1 cellular context compared by ENCODE assay signal in the genomic region with DNA sequence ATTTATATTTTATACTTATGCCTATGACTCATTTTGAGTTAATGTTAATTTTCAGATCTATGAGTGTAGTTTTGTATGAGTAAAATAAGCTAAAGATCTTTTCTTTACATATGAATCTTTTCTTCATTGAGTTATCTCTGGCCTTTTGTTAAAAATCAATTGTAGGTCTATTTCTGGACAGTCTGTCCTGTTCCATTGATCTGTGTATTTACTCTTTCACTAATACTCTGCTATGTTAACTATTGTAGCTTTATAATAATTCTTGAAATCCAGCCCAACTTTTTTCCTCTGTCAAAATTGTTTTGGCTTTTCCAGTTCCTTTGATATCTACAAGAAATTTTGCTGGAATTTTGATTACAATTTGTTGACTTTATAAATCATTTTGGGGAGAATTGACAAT.
TF ChIP-seq lines count a peak whose summit lies in the region.

No MANE protein-coding gene starts in this region.

TF ChIP-seq in HepG2, 621 proteins besides CTCF, POLR2A, EP300 and RAD21:
- TF ChIP-seq ZNF251 (CRISPR knock-in tag; IDR thresholded peaks at IDR 0.05): no peak
- no peak for TF ChIP-seq ZNF883 (CRISPR knock-in tag; IDR thresholded peaks at IDR 0.05; ENCODE audit: not compliant biosample characterization)
- no peak for TF ChIP-seq ZNF878 (CRISPR knock-in tag; IDR thresholded peaks at IDR 0.05)
- no peak for TF ChIP-seq ZNF382 (CRISPR knock-in tag; IDR thresholded peaks at IDR 0.05; ENCODE audit: borderline replicate concordance)
- TF ChIP-seq RBFOX2 (IDR thresholded peaks at IDR 0.05; ENCODE audit: low read depth, low read length): no peak
- no peak for TF ChIP-seq ZIK1 (CRISPR knock-in tag; IDR thresholded peaks at IDR 0.05; ENCODE audit: borderline replicate concordance, low read depth)
- TF ChIP-seq ZNF101 (CRISPR knock-in tag; IDR thresholded peaks at IDR 0.05; ENCODE audit: borderline replicate concordance, low read depth): no peak
- TF ChIP-seq, protein P1, sequence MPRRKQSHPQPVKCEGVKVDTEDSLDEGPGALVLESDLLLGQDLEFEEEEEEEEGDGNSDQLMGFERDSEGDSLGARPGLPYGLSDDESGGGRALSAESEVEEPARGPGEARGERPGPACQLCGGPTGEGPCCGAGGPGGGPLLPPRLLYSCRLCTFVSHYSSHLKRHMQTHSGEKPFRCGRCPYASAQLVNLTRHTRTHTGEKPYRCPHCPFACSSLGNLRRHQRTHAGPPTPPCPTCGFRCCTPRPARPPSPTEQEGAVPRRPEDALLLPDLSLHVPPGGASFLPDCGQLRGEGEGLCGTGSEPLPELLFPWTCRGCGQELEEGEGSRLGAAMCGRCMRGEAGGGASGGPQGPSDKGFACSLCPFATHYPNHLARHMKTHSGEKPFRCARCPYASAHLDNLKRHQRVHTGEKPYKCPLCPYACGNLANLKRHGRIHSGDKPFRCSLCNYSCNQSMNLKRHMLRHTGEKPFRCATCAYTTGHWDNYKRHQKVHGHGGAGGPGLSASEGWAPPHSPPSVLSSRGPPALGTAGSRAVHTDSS (CRISPR knock-in tag; conservative IDR thresholded peaks at IDR 0.05): no peak
- no peak for TF ChIP-seq POGZ (CRISPR knock-in tag; IDR thresholded peaks at IDR 0.05)
- no peak for TF ChIP-seq STAG1 (CRISPR knock-in tag; IDR thresholded peaks at IDR 0.05)
- TF ChIP-seq ZNF781 (CRISPR knock-in tag; IDR thresholded peaks at IDR 0.05; ENCODE audit: borderline replicate concordance, not compliant biosample characterization): no peak
- TF ChIP-seq ZNF564 (CRISPR knock-in tag; IDR thresholded peaks at IDR 0.05): no peak
